In genomic region chr17:29778936-29779811, GRCh38 we compare ENCODE assay signal across 8 cellular contexts.
DNase-seq lines count a peak whose midpoint lies in the region; ATAC-seq and TF ChIP-seq lines count a peak whose summit lies in the region.

No MANE protein-coding gene starts in this region.

- no peak overlapping the region for H3K4me3 ChIP-seq in fibroblast of villous mesenchyme (ENCODE audit: low read depth, low read length)
- no peak overlapping the region for H3K4me3 ChIP-seq in osteoblast (ENCODE audit: insufficient read depth, low read length)
- no peak overlapping the region for H3K4me3 ChIP-seq in testis

- intact Hi-C loops in testis (cut with DNase I; ENCODE audit: low total_unique reads): loop anchor here (5.0 kb wide), 1 partner anchor 152 kb away; no protein-coding TSS in a partner anchor

- TF ChIP-seq CTCF in fibroblast of villous mesenchyme (IDR thresholded peaks at IDR 0.05; ENCODE audit: insufficient read depth, low read depth, low read length) (peak; percentile 77), osteoblast (IDR thresholded peaks at IDR 0.05; ENCODE audit: extremely low read depth, low read depth, low read length) (peak; percentile 84), testis (IDR thresholded peaks at IDR 0.05) (peak; percentile 87 to 92 (median 88))

- no peaks in the 10 kb centered on the region for H3K36me3 ChIP-seq in osteoblast (ENCODE audit: insufficient read depth, low read length)
- H3K36me3 ChIP-seq in testis (ENCODE audit: low read depth, missing control alignments): no peaks in the 10 kb centered on the region

- no peaks in the 10 kb centered on the region for H3K27me3 ChIP-seq in osteoblast (ENCODE audit: insufficient read depth, low read length)
- H3K27me3 ChIP-seq in testis: no peaks in the 10 kb centered on the region

- H3K79me2 ChIP-seq in osteoblast (ENCODE audit: insufficient read depth, low read length): no peaks in the 10 kb centered on the region

- H3K9me3 ChIP-seq in osteoblast (ENCODE audit: low read depth, low read length): no peaks in the 10 kb centered on the region
- H3K9me3 ChIP-seq in testis: no peaks in the 10 kb centered on the region

- TF ChIP-seq EP300 in Ishikawa (IDR thresholded peaks at IDR 0.05; ENCODE audit: borderline replicate concordance): no peak

- WGBS in testis, 2 donors: 44 to 57% methylated on average over 8 of the region's 8 CpGs

- no peak for TF ChIP-seq POLR2A in testis (IDR thresholded peaks at IDR 0.05)

- H2AFZ ChIP-seq in osteoblast (ENCODE audit: low read length): no peak overlapping the region

- no peak for ATAC-seq in HG03025 (IDR thresholded peaks at IDR 0.05; ENCODE audit: low FRiP score, unreplicated experiment)

- H3K27ac ChIP-seq in osteoblast (ENCODE audit: low read depth, low read length) (no peak overlapping the region), testis (no peak overlapping the region)

- DNase-seq in GF-D8 (lab: John Stamatoyannopoulos, UW) (peak; percentile 3), SHP77 (lab: John Stamatoyannopoulos, UW) (peak; percentile 27 to 44), fibroblast of villous mesenchyme (ENCODE audit: low read depth) (peak; percentile 72), osteoblast (ENCODE audit: insufficient read length, low spot score, missing footprints) (peak; percentile 91), testis (peak; percentile 86)
- DNase-seq in activated T-helper 1 cell treated with anti-CD3 and anti-CD28 coated beads, Interleukin-2, amount 50 U/mL, for 16 hours (ENCODE audit: low read depth in 1 of 2, low spot score in 1 of 2): peak; percentile 64 to 76

- no peak overlapping the region for H3K4me2 ChIP-seq in osteoblast (ENCODE audit: insufficient read depth, low read length)

- TF ChIP-seq RAD21 in Ishikawa (IDR thresholded peaks at IDR 0.05; ENCODE audit: low read depth): peak; percentile 78

- H3K4me1 ChIP-seq in osteoblast (ENCODE audit: insufficient read depth, low read length) (no peaks in the 10 kb centered on the region), testis (no peaks in the 10 kb centered on the region)

- H4K20me1 ChIP-seq in osteoblast (ENCODE audit: insufficient read depth, low read length): no peaks in the 10 kb centered on the region

TF ChIP-seq in Ishikawa, 13 proteins besides CTCF, POLR2A, EP300 and RAD21:
- no peak for TF ChIP-seq ZBTB7A (IDR thresholded peaks at IDR 0.05; ENCODE audit: low read depth)
- no peak for TF ChIP-seq TCF12 (IDR thresholded peaks at IDR 0.05; ENCODE audit: low read depth)
- TF ChIP-seq CEBPB (IDR thresholded peaks at IDR 0.05): no peak
- TF ChIP-seq NFIC (IDR thresholded peaks at IDR 0.05): no peak
- TF ChIP-seq TEAD4 (IDR thresholded peaks at IDR 0.05): no peak
- no peak for TF ChIP-seq TAF1 (IDR thresholded peaks at IDR 0.05; ENCODE audit: low read depth)
- TF ChIP-seq FOXM1 (IDR thresholded peaks at IDR 0.05; ENCODE audit: borderline replicate concordance, low read depth): no peak
- TF ChIP-seq USF1 (IDR thresholded peaks at IDR 0.05): no peak
- TF ChIP-seq MAX (IDR thresholded peaks at IDR 0.05): no peak
- TF ChIP-seq CREB1 (IDR thresholded peaks at IDR 0.05; ENCODE audit: low read depth): no peak
- no peak for TF ChIP-seq EGR1 (IDR thresholded peaks at IDR 0.05)
- TF ChIP-seq YY1 (IDR thresholded peaks at IDR 0.05; ENCODE audit: low read depth): no peak

Comparison
In these comparisons a context has a peak if more than half of its experiments do, and no peak if none do; other contexts are left out.
1. DNase-seq: peak in every context shown above with its lines; median percentile 91 in osteoblast; 86 in testis; 72 in fibroblast of villous mesenchyme; 70 in activated T-helper 1 cell treated with anti-CD3 and anti-CD28 coated beads, Interleukin-2, amount 50 U/mL, for 16 hours; 36 in SHP77; 3 in GF-D8.